Comparison of ENCODE assay signal across 8 cellular contexts in the genomic region with DNA sequence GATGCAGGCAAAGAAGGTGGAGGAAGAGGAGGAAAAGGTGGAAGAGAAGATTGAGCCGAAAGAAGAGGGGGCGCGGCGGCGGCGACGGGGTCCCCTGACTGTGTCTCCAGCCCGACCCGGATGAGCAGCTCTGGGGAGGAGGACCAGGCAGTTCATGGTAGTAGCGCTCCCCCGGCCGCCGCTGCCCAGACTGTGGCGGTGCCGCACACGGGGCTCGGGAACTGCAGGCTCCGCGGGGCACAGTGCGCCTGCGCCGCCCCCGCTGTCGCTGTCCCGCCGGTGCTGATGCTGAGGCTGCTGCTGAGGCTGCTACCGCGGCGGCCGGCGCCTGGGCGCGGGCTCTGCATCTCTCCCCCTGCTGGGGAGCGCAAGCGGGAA. TPM values are rescaled to one million over a fixed set of nuclear protein-coding genes. Genes with fewer than 3 reads are reported as not detected.
A peak's percentile ranks its signal among the peaks of the same experiment; 100 is the strongest.
DNase-seq lines count a peak whose midpoint lies in the region; ATAC-seq and TF ChIP-seq lines count a peak whose summit lies in the region.

A gene with protein sequence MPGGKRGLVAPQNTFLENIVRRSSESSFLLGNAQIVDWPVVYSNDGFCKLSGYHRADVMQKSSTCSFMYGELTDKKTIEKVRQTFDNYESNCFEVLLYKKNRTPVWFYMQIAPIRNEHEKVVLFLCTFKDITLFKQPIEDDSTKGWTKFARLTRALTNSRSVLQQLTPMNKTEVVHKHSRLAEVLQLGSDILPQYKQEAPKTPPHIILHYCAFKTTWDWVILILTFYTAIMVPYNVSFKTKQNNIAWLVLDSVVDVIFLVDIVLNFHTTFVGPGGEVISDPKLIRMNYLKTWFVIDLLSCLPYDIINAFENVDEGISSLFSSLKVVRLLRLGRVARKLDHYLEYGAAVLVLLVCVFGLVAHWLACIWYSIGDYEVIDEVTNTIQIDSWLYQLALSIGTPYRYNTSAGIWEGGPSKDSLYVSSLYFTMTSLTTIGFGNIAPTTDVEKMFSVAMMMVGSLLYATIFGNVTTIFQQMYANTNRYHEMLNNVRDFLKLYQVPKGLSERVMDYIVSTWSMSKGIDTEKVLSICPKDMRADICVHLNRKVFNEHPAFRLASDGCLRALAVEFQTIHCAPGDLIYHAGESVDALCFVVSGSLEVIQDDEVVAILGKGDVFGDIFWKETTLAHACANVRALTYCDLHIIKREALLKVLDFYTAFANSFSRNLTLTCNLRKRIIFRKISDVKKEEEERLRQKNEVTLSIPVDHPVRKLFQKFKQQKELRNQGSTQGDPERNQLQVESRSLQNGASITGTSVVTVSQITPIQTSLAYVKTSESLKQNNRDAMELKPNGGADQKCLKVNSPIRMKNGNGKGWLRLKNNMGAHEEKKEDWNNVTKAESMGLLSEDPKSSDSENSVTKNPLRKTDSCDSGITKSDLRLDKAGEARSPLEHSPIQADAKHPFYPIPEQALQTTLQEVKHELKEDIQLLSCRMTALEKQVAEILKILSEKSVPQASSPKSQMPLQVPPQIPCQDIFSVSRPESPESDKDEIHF (minus strand): TSS at position 225 of the 378 bp plus-strand sequence. CDS start 272 bp downstream, outside the sequence.

- peak; percentile 82 for DNase-seq in DMS53 (lab: John Stamatoyannopoulos, UW)
- DNase-seq in SK-N-MC (ENCODE audit: low read depth, low spot score) = no peak
- no peak for DNase-seq in foreskin keratinocyte
- peak; percentile 26 for DNase-seq in putamen (ENCODE audit: low spot score)
- no peak for DNase-seq in KG1 (lab: John Stamatoyannopoulos, UW)

- peak; percentile 58 for ATAC-seq in HG03442 (IDR thresholded peaks at IDR 0.05; ENCODE audit: unreplicated experiment)
- ATAC-seq in foreskin keratinocyte = peak; percentile 87
- no peak for ATAC-seq in HG03108 (IDR thresholded peaks at IDR 0.05; ENCODE audit: unreplicated experiment)
- ATAC-seq in HG03439 (IDR thresholded peaks at IDR 0.05; ENCODE audit: unreplicated experiment) = no peak

- no peaks in the 10 kb centered on the region for H3K4me1 ChIP-seq in foreskin keratinocyte

- no peaks in the 10 kb centered on the region for H3K36me3 ChIP-seq in SK-N-MC (ENCODE audit: insufficient read depth, low read length)

- H3K27ac ChIP-seq in SK-N-MC (no peak within 1 kb of the TSS), foreskin keratinocyte (no peak within 1 kb of the TSS)

- H3K4me3 ChIP-seq in SK-N-MC = peak within 1 kb of the TSS; percentile 76

- H3K9me3 ChIP-seq in SK-N-MC (ENCODE audit: low read depth, low read length) = no peaks in the 10 kb centered on the region

- peaks cover 89% of the 10 kb centered on the region for H3K27me3 ChIP-seq in foreskin keratinocyte

- no peak for TF ChIP-seq CTCF in foreskin keratinocyte (conservative IDR thresholded peaks at IDR 0.05)

- H3K9ac ChIP-seq in SK-N-MC (ENCODE audit: insufficient read length) = no peak within 1 kb of the TSS

RNA-seq across cellular contexts. Expression of the gene that starts here (rescaled TPM):
- not detected in 2 replicates for total RNA-seq in foreskin keratinocyte
- polyA plus RNA-seq in foreskin keratinocyte = not detected in 2 replicates

Comparison
In these comparisons a context has a peak if more than half of its experiments do, and no peak if none do; other contexts are left out.
1. Peak in ATAC-seq in foreskin keratinocyte; RNA of the gene not detected or under 1 TPM.
2. DNase-seq: peak in DMS53 (single experiment) and putamen (single experiment); none in SK-N-MC (single experiment), foreskin keratinocyte (0 of 2) and KG1 (single experiment).